In genomic region chr12:57127710-57128518, GRCh38 we compare ENCODE assay signal across 8 cellular contexts. TPM values are rescaled to one million over a fixed set of nuclear protein-coding genes. Genes with fewer than 3 reads are reported as not detected.
DNase-seq lines count a peak whose midpoint lies in the region; ATAC-seq and TF ChIP-seq lines count a peak whose summit lies in the region.

Gene LRP1 (plus strand): TSS chr12:57128483. CDS start chr12:57128965, 482 bp downstream.

- POLR2A ChIA-PET in activated CD8-positive, alpha-beta T cell treated with anti-CD3 and anti-CD28 coated beads for 36 hours (lab: Charles Lee) = interaction anchor here (0.7 to 3.1 kb wide), 6 partner anchors 8 to 124 kb away, joined by 3 to 24 read pairs (median 4); partner anchors contain the start of gene STAT6

- H3K27ac ChIP-seq in GM23338 (ENCODE audit: low read depth) (peak within 1 kb of the TSS; percentile 97), duodenal mucosa (ENCODE audit: low read depth, low read length) (peak within 1 kb of the TSS; percentile 96), liver (ENCODE audit: low read depth in 1 of 2, low read length in 2 of 2) (peak within 1 kb of the TSS; percentile 87 to 99)

- DNase-seq in ACHN (peak; percentile 88), GM23338 (ENCODE audit: low spot score) (peak; percentile 86), NCI-H446 (lab: John Stamatoyannopoulos, UW) (peak; percentile 61 to 82)
- peak; percentile 80 for DNase-seq in activated CD8-positive, alpha-beta T cell treated with anti-CD3 and anti-CD28 coated beads for 36 hours
- peak; percentile 77 for DNase-seq in stimulated activated CD4-positive, alpha-beta T cell treated with anti-CD3 and anti-CD28 coated beads, Interleukin-2, amount 100 ng/mL, for 4 hours (ENCODE audit: low read depth)

- H2AFZ ChIP-seq in GM23338 = peak within 1 kb of the TSS; percentile 66; the same call in 1 of the 2 replicates

- peak within 1 kb of the TSS; percentile 96 for H3K4me2 ChIP-seq in GM23338

- ATAC-seq in GM23338 = peak; percentile 40
- ATAC-seq in activated CD8-positive, alpha-beta T cell treated with anti-CD3 and anti-CD28 coated beads for 36 hours = peak; percentile 72
- ATAC-seq in HG03095 (IDR thresholded peaks at IDR 0.05; ENCODE audit: unreplicated experiment) = no peak

- no peak for TF ChIP-seq CTCF in GM23338 (conservative IDR thresholded peaks at IDR 0.05; ENCODE audit: low read depth in 2 of 2)
- TF ChIP-seq CTCF in activated CD8-positive, alpha-beta T cell treated with anti-CD3 and anti-CD28 coated beads for 36 hours (IDR thresholded peaks at IDR 0.05) = no peak
- no peak for TF ChIP-seq CTCF in liver (IDR thresholded peaks at IDR 0.05; ENCODE audit: low read depth, low read length, missing input control)

- H3K4me1 ChIP-seq in GM23338 (ENCODE audit: insufficient read depth) (peaks cover 44% of the 10 kb centered on the region), duodenal mucosa (ENCODE audit: control insufficient read depth in 1 of 2, insufficient read depth in 2 of 2, low read length in 2 of 2) (peaks cover 40 to 48% of the 10 kb centered on the region in 2 donors), liver (ENCODE audit: control insufficient read depth in 4 of 4, insufficient read depth in 4 of 4, low read length in 3 of 4) (peaks cover 12 to 42% (median 36%) of the 10 kb centered on the region in 4 donors)

- H3K9me3 Mint-ChIP-seq in GM23338 = peaks cover 7% of the 10 kb centered on the region; the same call in 1 of the 3 replicates
- H3K9me3 Mint-ChIP-seq in activated CD8-positive, alpha-beta T cell treated with anti-CD3 and anti-CD28 coated beads for 36 hours = peaks cover 7% of the 10 kb centered on the region

- peaks cover 23% of the 10 kb centered on the region for H4K20me1 ChIP-seq in GM23338 (replicated peaks; ENCODE audit: insufficient read depth)

- in situ Hi-C loops in ACHN (cut with HindIII; ENCODE audit: low pct_ligation_motif_present, low pct_unique_long_range_greater_than_20kb, low sequenced_read_pairs) = no loop called here

- no peaks in the 10 kb centered on the region for H3K9me2 ChIP-seq in GM23338 (ENCODE audit: insufficient read depth)

- peaks cover 3% of the 10 kb centered on the region; the same call in 1 of the 2 replicates for H3K36me3 ChIP-seq in GM23338 (ENCODE audit: insufficient read depth)
- peaks cover 0 to 4% of the 10 kb centered on the region in 2 donors for H3K36me3 ChIP-seq in duodenal mucosa (ENCODE audit: control insufficient read depth in 1 of 2, insufficient read depth in 2 of 2, low read length in 2 of 2)
- H3K36me3 ChIP-seq in liver (ENCODE audit: control insufficient read depth in 4 of 4, insufficient read depth in 3 of 4, low read depth in 1 of 4, low read length in 3 of 4) = peaks cover 0 to 2% (median 0%) of the 10 kb centered on the region in 4 donors

- H3K4me3 Mint-ChIP-seq in GM23338 = peak within 1 kb of the TSS; percentile 86
- H3K4me3 Mint-ChIP-seq in activated CD8-positive, alpha-beta T cell treated with anti-CD3 and anti-CD28 coated beads for 36 hours = peak within 1 kb of the TSS; percentile 78

- no peak for TF ChIP-seq RAD21 in liver (IDR thresholded peaks at IDR 0.05)

- peak within 1 kb of the TSS; percentile 98 for H3K4me3 ChIP-seq in GM23338
- H3K4me3 ChIP-seq in duodenal mucosa (ENCODE audit: low read depth in 1 of 2, low read length in 2 of 2) = peak within 1 kb of the TSS; percentile 82 to 89
- H3K4me3 ChIP-seq in liver (ENCODE audit: low read depth in 1 of 3, low read length in 3 of 3) = peak within 1 kb of the TSS; percentile 72 to 90 (median 78)

- peaks cover 45% of the 10 kb centered on the region for H3K27me3 Mint-ChIP-seq in GM23338 (ENCODE audit: insufficient read depth, low read depth, poor library complexity)
- H3K27me3 Mint-ChIP-seq in activated CD8-positive, alpha-beta T cell treated with anti-CD3 and anti-CD28 coated beads for 36 hours = no peaks in the 10 kb centered on the region

- WGBS in liver = under 1% methylated on average over 57 of the region's 57 CpGs

- peak within 1 kb of the TSS; percentile 93 for H3K27ac Mint-ChIP-seq in GM23338
- H3K27ac Mint-ChIP-seq in activated CD8-positive, alpha-beta T cell treated with anti-CD3 and anti-CD28 coated beads for 36 hours = peak within 1 kb of the TSS; percentile 50

- intact Hi-C loops in activated CD8-positive, alpha-beta T cell treated with anti-CD3 and anti-CD28 coated beads for 36 hours (cut with micrococcal nuclease) = no loop called here

- peaks cover 20% of the 10 kb centered on the region for H3K36me3 Mint-ChIP-seq in GM23338 (ENCODE audit: low read depth)
- peaks cover 2% of the 10 kb centered on the region for H3K36me3 Mint-ChIP-seq in activated CD8-positive, alpha-beta T cell treated with anti-CD3 and anti-CD28 coated beads for 36 hours (ENCODE audit: low read depth)

- CTCF ChIA-PET in activated CD8-positive, alpha-beta T cell treated with anti-CD3 and anti-CD28 coated beads for 36 hours (lab: Charles Lee) = interaction anchor here (0.7 to 12.0 kb wide), 9 partner anchors 11 to 127 kb away, joined by 3 to 153 read pairs (median 5); partner anchors contain the start of gene STAT6

- peaks cover 52% of the 10 kb centered on the region for H3K4me1 Mint-ChIP-seq in GM23338
- H3K4me1 Mint-ChIP-seq in activated CD8-positive, alpha-beta T cell treated with anti-CD3 and anti-CD28 coated beads for 36 hours (ENCODE audit: low read depth) = peaks cover 16% of the 10 kb centered on the region

- H3K79me2 ChIP-seq in GM23338 (replicated peaks; ENCODE audit: insufficient read depth) = peaks cover 40% of the 10 kb centered on the region

- H3K27me3 ChIP-seq in GM23338 (ENCODE audit: insufficient read depth) = no peaks in the 10 kb centered on the region
- no peaks in the 10 kb centered on the region for H3K27me3 ChIP-seq in duodenal mucosa (ENCODE audit: control insufficient read depth in 1 of 2, insufficient read depth in 2 of 2, low read length in 2 of 2)
- H3K27me3 ChIP-seq in liver (ENCODE audit: control insufficient read depth in 4 of 4, insufficient read depth in 4 of 4, low read length in 3 of 4) = no peaks in the 10 kb centered on the region

- H3K9ac ChIP-seq in duodenal mucosa (ENCODE audit: low read depth in 1 of 2, low read length in 2 of 2) = peak within 1 kb of the TSS; percentile 78 to 89
- peak within 1 kb of the TSS; percentile 76 to 79 for H3K9ac ChIP-seq in liver (ENCODE audit: low read depth in 1 of 2, low read length in 2 of 2)

- H3K9me3 ChIP-seq in duodenal mucosa (ENCODE audit: control insufficient read depth in 1 of 2, low read length in 2 of 2) (no peaks in the 10 kb centered on the region), liver (ENCODE audit: control insufficient read depth in 4 of 4, low read length in 3 of 4) (no peaks in the 10 kb centered on the region)

- peaks cover 12% of the 10 kb centered on the region; the same call in 1 of the 2 replicates for H3F3A ChIP-seq in GM23338 (replicated peaks; ENCODE audit: low read depth)

TF ChIP-seq in liver, 16 proteins besides CTCF, POLR2A, EP300 and RAD21 (continues in another document):
- no peak for TF ChIP-seq HNF4G (IDR thresholded peaks at IDR 0.05)
- peak; percentile 16 for TF ChIP-seq FOXA2 (IDR thresholded peaks at IDR 0.05)
- no peak for TF ChIP-seq FOXA1 (IDR thresholded peaks at IDR 0.05)
- peak; percentile 35 for TF ChIP-seq RXRA (IDR thresholded peaks at IDR 0.05)
- no peak for TF ChIP-seq MAX (IDR thresholded peaks at IDR 0.05)
- no peak for TF ChIP-seq GABPA (IDR thresholded peaks at IDR 0.05 in 1 of 2, conservative IDR thresholded peaks at IDR 0.05 in 1 of 2)
- TF ChIP-seq YY1 (IDR thresholded peaks at IDR 0.05) = peak; percentile 51
- TF ChIP-seq NR2F2 (IDR thresholded peaks at IDR 0.05) = no peak
- TF ChIP-seq SP1 (IDR thresholded peaks at IDR 0.05) = no peak
- TF ChIP-seq ZBTB33 (IDR thresholded peaks at IDR 0.05) = no peak
- TF ChIP-seq TAF1 (conservative IDR thresholded peaks at IDR 0.05) = no peak
- TF ChIP-seq JUND (IDR thresholded peaks at IDR 0.05) = no peak
- no peak for TF ChIP-seq ATF3 (IDR thresholded peaks at IDR 0.05)
- TF ChIP-seq EGR1 (IDR thresholded peaks at IDR 0.05; ENCODE audit: low read depth in 2 of 2) = peak in 1 of 2 donors; percentile 23
- peak in 1 of 2 donors; percentile 44 for TF ChIP-seq HNF4A (conservative IDR thresholded peaks at IDR 0.05)

RNA-seq across cellular contexts. Expression of gene LRP1, which starts in this region (rescaled TPM):
- total RNA-seq in GM23338 (2014; rRNA removed; shearing (Covaris generic)) = 130 and 145 TPM in 2 replicates
- 26.6 and 29.9 TPM in 2 replicates for polyA plus RNA-seq in GM23338 (2016; fragmentation: Nextera tagmentation; extraction: Ambion mirVana)
- 1 to 10 TPM; 1.5 to 1.9 TPM for total RNA-seq in activated CD8-positive, alpha-beta T cell treated with anti-CD3 and anti-CD28 coated beads for 36 hours
- 100 to 1,000 TPM; 151 to 375 TPM for total RNA-seq in liver
- polyA plus RNA-seq in liver = 100 to 1,000 TPM in 1 of 2 donors, 10 to 100 TPM in 1; 87.5 to 127 TPM

Comparison
In these comparisons a context has a peak if more than half of its experiments do, and no peak if none do; other contexts are left out.
1. RNA of gene LRP1 (total RNA-seq): 151 to 375 TPM in liver and 130 to 145 TPM in GM23338; 1.5 to 1.9 TPM in activated CD8-positive, alpha-beta T cell treated with anti-CD3 and anti-CD28 coated beads for 36 hours; every median in the first group is over 10 times any median in the second.
2. Peak in every context shown above with its lines, with median percentiles within 50 percentile points of each other: DNase-seq, H3K27ac ChIP-seq and H3K4me3 ChIP-seq.